ENCODE assay signal across 31 cellular contexts in genomic region chr9:123973590-123974223, GRCh38. TPM values are rescaled to one million over a fixed set of nuclear protein-coding genes. Genes with fewer than 3 reads are reported as not detected.
"Had no signal": no experiment of that assay in that cellular context is flagged by ENCODE, and none has a peak within 500 bp of the region (broad histone marks: within the 10 kb centered on the region; RNA-seq: fewer than 3 reads in every experiment).

No MANE protein-coding gene starts in this region.

- H3K4me3 ChIP-seq: body of pancreas, esophagus muscularis mucosa, gastrocnemius medialis, heart left ventricle had no signal

- H3K9me3 ChIP-seq: body of pancreas, esophagus muscularis mucosa, gastrocnemius medialis, heart left ventricle had no signal

- FAIRE-seq: colon had no signal

- H3K27me3 ChIP-seq: body of pancreas had no signal

- H3K36me3 ChIP-seq: esophagus muscularis mucosa, gastrocnemius medialis, heart left ventricle, WERI-Rb-1 had no signal

- H3K4me1 ChIP-seq: body of pancreas, esophagus muscularis mucosa, foreskin keratinocyte, gastrocnemius medialis, heart left ventricle had no signal

- H3K27ac ChIP-seq: body of pancreas, esophagus muscularis mucosa, foreskin keratinocyte, gastrocnemius medialis, heart left ventricle, WERI-Rb-1 had no signal

- DNase-seq: activated CD4-positive, alpha-beta memory T cell treated with anti-CD3 and anti-CD28 coated beads, Interleukin-2, amount 10 ng/mL, durations not matched to agents 7 days and 5 days; activated CD4-positive, alpha-beta T cell treated with anti-CD3 and anti-CD28 coated beads for 36 hours; activated CD4-positive, alpha-beta T cell treated with anti-CD3 and anti-CD28 coated beads, Interleukin-2, amount 10 ng/mL, durations not matched to agents 7 days and 5 days; activated CD4-positive, alpha-beta T cell treated with anti-CD3 and anti-CD28 coated beads, Interleukin-2, amount 50 U/mL, for 4 hours; activated CD4-positive, CD25-positive, alpha-beta regulatory T cell; activated CD4-positive, CD25-positive, alpha-beta regulatory T cell treated with anti-CD3 and anti-CD28 coated beads, Interleukin-2, amount 50 U/mL, for 72 hours; activated CD8-positive, alpha-beta memory T cell treated with anti-CD3 and anti-CD28 coated beads, Interleukin-2, amount 50 U/mL, for 48 hours; activated gamma-delta T cell; activated naive CD4-positive, alpha-beta T cell; activated naive CD4-positive, alpha-beta T cell treated with anti-CD3 and anti-CD28 coated beads, Interleukin-2, amount 50 U/mL, for 16 hours; activated T-cell treated with anti-CD3 and anti-CD28 coated beads for 4 hours; activated T-cell treated with anti-CD3 and anti-CD28 coated beads, Interleukin-2, amount 50 U/mL, for 24 hours; activated T-cell treated with anti-CD3 and anti-CD28 coated beads, Interleukin-2, amount 50 U/mL, for 72 hours; amniotic stem cell; anterior cingulate cortex; body of pancreas; caudate nucleus; cortex of kidney; dermis blood vessel endothelial cell; effector CD4-positive, alpha-beta T cell; effector memory CD8-positive, alpha-beta T cell; erythroblast; foreskin keratinocyte; gastrocnemius medialis; glutamatergic neuron; heart left ventricle; T-helper 17 cell; T1000; WERI-Rb-1 had no signal

- ATAC-seq: activated CD4-positive, alpha-beta T cell treated with anti-CD3 and anti-CD28 coated beads for 36 hours; activated T-cell treated with anti-CD3 and anti-CD28 coated beads, Interleukin-2, amount 50 U/mL, for 72 hours; body of pancreas; effector memory CD8-positive, alpha-beta T cell; gastrocnemius medialis; heart left ventricle; T-helper 17 cell had no signal

RNA-seq across cellular contexts. Expression of gene LHX2, which starts 37.9 kb away (rescaled TPM):
- total RNA-seq: activated CD4-positive, alpha-beta memory T cell treated with anti-CD3 and anti-CD28 coated beads, Interleukin-2, amount 10 ng/mL, durations not matched to agents 7 days and 5 days; activated CD4-positive, alpha-beta T cell treated with anti-CD3 and anti-CD28 coated beads for 36 hours; activated CD4-positive, alpha-beta T cell treated with anti-CD3 and anti-CD28 coated beads, Interleukin-2, amount 10 ng/mL, durations not matched to agents 7 days and 5 days; activated T-cell treated with anti-CD3 and anti-CD28 coated beads, Interleukin-2, amount 50 U/mL, for 72 hours; body of pancreas; dermis blood vessel endothelial cell; esophagus muscularis mucosa; foreskin keratinocyte; gastrocnemius medialis; T-helper 17 cell had no signal
- polyA plus RNA-seq: foreskin keratinocyte had no signal
